ENCODE assay signal across 8 cellular contexts in the genomic region with DNA sequence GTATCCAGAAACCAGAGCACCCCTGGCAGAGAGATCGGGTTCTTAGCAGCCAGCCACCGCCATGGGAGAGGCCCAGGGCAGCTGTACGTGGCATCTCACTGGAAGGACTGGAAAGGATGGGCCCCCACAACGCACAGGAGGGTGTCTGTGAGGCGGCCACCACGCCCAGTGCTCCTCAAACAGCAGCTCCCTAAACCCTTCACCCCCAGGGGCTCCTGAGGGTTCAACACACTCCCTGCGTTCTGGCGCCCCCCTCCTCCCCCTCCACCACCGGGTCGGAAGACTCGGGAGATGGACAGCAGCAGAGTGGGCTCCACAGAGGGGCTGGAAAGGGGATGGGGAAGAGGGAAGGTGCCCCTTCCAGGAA. TPM values are rescaled to one million over a fixed set of nuclear protein-coding genes. Genes with fewer than 3 reads are reported as not detected.
DNase-seq lines count a peak whose midpoint lies in the region; ATAC-seq and TF ChIP-seq lines count a peak whose summit lies in the region.

No MANE protein-coding gene starts in this region.

- H3K4me3 ChIP-seq in fibroblast of the aortic adventitia (ENCODE audit: low read depth, low read length), result peak overlapping the region; percentile 76

- TF ChIP-seq CTCF in fibroblast of the aortic adventitia (IDR thresholded peaks at IDR 0.05; ENCODE audit: insufficient read depth, low read length), result no peak

- peaks cover 31% of the 10 kb centered on the region for H3K4me1 Mint-ChIP-seq in stimulated activated memory B cell treated with anti-CD40 and anti-IgM and Interleukin-4, amounts not matched to agents 10 μg/mL and 1 μg/mL and 100 μg/mL, for 72 hours

- peak overlapping the region; percentile 59 for H3K4me3 Mint-ChIP-seq in stimulated activated memory B cell treated with anti-CD40 and anti-IgM and Interleukin-4, amounts not matched to agents 10 μg/mL and 1 μg/mL and 100 μg/mL, for 72 hours

- peaks cover 55% of the 10 kb centered on the region for H3K27me3 Mint-ChIP-seq in stimulated activated memory B cell treated with anti-CD40 and anti-IgM and Interleukin-4, amounts not matched to agents 10 μg/mL and 1 μg/mL and 100 μg/mL, for 72 hours

- no peaks in the 10 kb centered on the region for H3K9me3 Mint-ChIP-seq in stimulated activated memory B cell treated with anti-CD40 and anti-IgM and Interleukin-4, amounts not matched to agents 10 μg/mL and 1 μg/mL and 100 μg/mL, for 72 hours

- ATAC-seq in SK-N-SH treated with all-trans-retinoic acid at 6 μM for 48 hours (peak; percentile 30), HG02678 (IDR thresholded peaks at IDR 0.05; ENCODE audit: unreplicated experiment) (no peak)
- ATAC-seq in stimulated activated memory B cell treated with anti-CD40 and anti-IgM and Interleukin-4, amounts not matched to agents 10 μg/mL and 1 μg/mL and 100 μg/mL, for 72 hours, result no peak

- peak; percentile 41 for DNase-seq in DMS53 (lab: John Stamatoyannopoulos, UW)
- no peak for DNase-seq in DMS53 treated with DMSO at 0.1 percent for 48 hours (lab: John Stamatoyannopoulos, UW; ENCODE audit: unreplicated experiment)
- DNase-seq in fibroblast of the aortic adventitia (ENCODE audit: low read depth), result no peak
- no peak for DNase-seq in AG20443 (ENCODE audit: low spot score)
- DNase-seq in NCI-H226, result no peak

- H3K36me3 Mint-ChIP-seq in stimulated activated memory B cell treated with anti-CD40 and anti-IgM and Interleukin-4, amounts not matched to agents 10 μg/mL and 1 μg/mL and 100 μg/mL, for 72 hours, result no peaks in the 10 kb centered on the region

- no peak overlapping the region for H3K27ac Mint-ChIP-seq in stimulated activated memory B cell treated with anti-CD40 and anti-IgM and Interleukin-4, amounts not matched to agents 10 μg/mL and 1 μg/mL and 100 μg/mL, for 72 hours

TF ChIP-seq in SK-N-SH treated with all-trans-retinoic acid at 6 μM for 48 hours, 23 proteins besides CTCF, POLR2A, EP300 and RAD21:
- no peak for TF ChIP-seq ESRRG (CRISPR knock-in tag; IDR thresholded peaks at IDR 0.05)
- no peak for TF ChIP-seq ZFP3 (CRISPR knock-in tag; IDR thresholded peaks at IDR 0.05)
- TF ChIP-seq, protein P1, sequence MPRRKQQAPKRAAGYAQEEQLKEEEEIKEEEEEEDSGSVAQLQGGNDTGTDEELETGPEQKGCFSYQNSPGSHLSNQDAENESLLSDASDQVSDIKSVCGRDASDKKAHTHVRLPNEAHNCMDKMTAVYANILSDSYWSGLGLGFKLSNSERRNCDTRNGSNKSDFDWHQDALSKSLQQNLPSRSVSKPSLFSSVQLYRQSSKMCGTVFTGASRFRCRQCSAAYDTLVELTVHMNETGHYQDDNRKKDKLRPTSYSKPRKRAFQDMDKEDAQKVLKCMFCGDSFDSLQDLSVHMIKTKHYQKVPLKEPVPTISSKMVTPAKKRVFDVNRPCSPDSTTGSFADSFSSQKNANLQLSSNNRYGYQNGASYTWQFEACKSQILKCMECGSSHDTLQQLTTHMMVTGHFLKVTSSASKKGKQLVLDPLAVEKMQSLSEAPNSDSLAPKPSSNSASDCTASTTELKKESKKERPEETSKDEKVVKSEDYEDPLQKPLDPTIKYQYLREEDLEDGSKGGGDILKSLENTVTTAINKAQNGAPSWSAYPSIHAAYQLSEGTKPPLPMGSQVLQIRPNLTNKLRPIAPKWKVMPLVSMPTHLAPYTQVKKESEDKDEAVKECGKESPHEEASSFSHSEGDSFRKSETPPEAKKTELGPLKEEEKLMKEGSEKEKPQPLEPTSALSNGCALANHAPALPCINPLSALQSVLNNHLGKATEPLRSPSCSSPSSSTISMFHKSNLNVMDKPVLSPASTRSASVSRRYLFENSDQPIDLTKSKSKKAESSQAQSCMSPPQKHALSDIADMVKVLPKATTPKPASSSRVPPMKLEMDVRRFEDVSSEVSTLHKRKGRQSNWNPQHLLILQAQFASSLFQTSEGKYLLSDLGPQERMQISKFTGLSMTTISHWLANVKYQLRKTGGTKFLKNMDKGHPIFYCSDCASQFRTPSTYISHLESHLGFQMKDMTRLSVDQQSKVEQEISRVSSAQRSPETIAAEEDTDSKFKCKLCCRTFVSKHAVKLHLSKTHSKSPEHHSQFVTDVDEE (CRISPR knock-in tag; IDR thresholded peaks at IDR 0.05), result no peak
- TF ChIP-seq, protein P2, sequence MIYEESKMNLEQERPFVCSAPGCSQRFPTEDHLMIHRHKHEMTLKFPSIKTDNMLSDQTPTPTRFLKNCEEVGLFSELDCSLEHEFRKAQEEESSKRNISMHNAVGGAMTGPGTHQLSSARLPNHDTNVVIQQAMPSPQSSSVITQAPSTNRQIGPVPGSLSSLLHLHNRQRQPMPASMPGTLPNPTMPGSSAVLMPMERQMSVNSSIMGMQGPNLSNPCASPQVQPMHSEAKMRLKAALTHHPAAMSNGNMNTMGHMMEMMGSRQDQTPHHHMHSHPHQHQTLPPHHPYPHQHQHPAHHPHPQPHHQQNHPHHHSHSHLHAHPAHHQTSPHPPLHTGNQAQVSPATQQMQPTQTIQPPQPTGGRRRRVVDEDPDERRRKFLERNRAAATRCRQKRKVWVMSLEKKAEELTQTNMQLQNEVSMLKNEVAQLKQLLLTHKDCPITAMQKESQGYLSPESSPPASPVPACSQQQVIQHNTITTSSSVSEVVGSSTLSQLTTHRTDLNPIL (CRISPR knock-in tag; IDR thresholded peaks at IDR 0.05; ENCODE audit: low read depth), result no peak
- no peak for TF ChIP-seq ZFP30 (CRISPR knock-in tag; IDR thresholded peaks at IDR 0.05)
- no peak for TF ChIP-seq RARB (CRISPR knock-in tag; IDR thresholded peaks at IDR 0.05)
- no peak for TF ChIP-seq ARNTL (CRISPR knock-in tag; IDR thresholded peaks at IDR 0.05; ENCODE audit: borderline replicate concordance, low read depth)
- TF ChIP-seq TCF4 (CRISPR knock-in tag; IDR thresholded peaks at IDR 0.05; ENCODE audit: borderline replicate concordance), result no peak
- TF ChIP-seq SNAI2 (CRISPR knock-in tag; IDR thresholded peaks at IDR 0.05), result no peak
- no peak for TF ChIP-seq ZC3H10 (CRISPR knock-in tag; IDR thresholded peaks at IDR 0.05)
- TF ChIP-seq GLIS3 (CRISPR knock-in tag; IDR thresholded peaks at IDR 0.05), result no peak
- TF ChIP-seq OSR1 (CRISPR knock-in tag; IDR thresholded peaks at IDR 0.05), result no peak
- TF ChIP-seq ISL1 (CRISPR knock-in tag; IDR thresholded peaks at IDR 0.05), result no peak
- TF ChIP-seq ZNF565 (CRISPR knock-in tag; conservative IDR thresholded peaks at IDR 0.05; ENCODE audit: low read depth), result no peak
- TF ChIP-seq, protein P3, sequence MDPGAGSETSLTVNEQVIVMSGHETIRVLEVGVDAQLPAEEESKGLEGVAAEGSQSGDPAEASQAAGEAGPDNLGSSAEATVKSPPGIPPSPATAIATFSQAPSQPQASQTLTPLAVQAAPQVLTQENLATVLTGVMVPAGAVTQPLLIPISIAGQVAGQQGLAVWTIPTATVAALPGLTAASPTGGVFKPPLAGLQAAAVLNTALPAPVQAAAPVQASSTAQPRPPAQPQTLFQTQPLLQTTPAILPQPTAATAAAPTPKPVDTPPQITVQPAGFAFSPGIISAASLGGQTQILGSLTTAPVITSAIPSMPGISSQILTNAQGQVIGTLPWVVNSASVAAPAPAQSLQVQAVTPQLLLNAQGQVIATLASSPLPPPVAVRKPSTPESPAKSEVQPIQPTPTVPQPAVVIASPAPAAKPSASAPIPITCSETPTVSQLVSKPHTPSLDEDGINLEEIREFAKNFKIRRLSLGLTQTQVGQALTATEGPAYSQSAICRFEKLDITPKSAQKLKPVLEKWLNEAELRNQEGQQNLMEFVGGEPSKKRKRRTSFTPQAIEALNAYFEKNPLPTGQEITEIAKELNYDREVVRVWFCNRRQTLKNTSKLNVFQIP (CRISPR knock-in tag; IDR thresholded peaks at IDR 0.05; ENCODE audit: borderline replicate concordance, low read depth), result no peak
- TF ChIP-seq TOX (CRISPR knock-in tag; IDR thresholded peaks at IDR 0.05; ENCODE audit: borderline replicate concordance), result no peak
- TF ChIP-seq, protein P4, sequence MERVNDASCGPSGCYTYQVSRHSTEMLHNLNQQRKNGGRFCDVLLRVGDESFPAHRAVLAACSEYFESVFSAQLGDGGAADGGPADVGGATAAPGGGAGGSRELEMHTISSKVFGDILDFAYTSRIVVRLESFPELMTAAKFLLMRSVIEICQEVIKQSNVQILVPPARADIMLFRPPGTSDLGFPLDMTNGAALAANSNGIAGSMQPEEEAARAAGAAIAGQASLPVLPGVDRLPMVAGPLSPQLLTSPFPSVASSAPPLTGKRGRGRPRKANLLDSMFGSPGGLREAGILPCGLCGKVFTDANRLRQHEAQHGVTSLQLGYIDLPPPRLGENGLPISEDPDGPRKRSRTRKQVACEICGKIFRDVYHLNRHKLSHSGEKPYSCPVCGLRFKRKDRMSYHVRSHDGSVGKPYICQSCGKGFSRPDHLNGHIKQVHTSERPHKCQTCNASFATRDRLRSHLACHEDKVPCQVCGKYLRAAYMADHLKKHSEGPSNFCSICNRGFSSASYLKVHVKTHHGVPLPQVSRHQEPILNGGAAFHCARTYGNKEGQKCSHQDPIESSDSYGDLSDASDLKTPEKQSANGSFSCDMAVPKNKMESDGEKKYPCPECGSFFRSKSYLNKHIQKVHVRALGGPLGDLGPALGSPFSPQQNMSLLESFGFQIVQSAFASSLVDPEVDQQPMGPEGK (CRISPR knock-in tag; IDR thresholded peaks at IDR 0.05; ENCODE audit: borderline replicate concordance), result no peak
- TF ChIP-seq, protein P5, sequence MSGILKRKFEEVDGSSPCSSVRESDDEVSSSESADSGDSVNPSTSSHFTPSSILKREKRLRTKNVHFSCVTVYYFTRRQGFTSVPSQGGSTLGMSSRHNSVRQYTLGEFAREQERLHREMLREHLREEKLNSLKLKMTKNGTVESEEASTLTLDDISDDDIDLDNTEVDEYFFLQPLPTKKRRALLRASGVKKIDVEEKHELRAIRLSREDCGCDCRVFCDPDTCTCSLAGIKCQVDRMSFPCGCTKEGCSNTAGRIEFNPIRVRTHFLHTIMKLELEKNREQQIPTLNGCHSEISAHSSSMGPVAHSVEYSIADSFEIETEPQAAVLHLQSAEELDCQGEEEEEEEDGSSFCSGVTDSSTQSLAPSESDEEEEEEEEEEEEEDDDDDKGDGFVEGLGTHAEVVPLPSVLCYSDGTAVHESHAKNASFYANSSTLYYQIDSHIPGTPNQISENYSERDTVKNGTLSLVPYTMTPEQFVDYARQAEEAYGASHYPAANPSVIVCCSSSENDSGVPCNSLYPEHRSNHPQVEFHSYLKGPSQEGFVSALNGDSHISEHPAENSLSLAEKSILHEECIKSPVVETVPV (CRISPR knock-in tag; IDR thresholded peaks at IDR 0.05), result no peak

RNA-seq across cellular contexts. Expression of a gene that starts 1.1 kb away (rescaled TPM):
- 28.0 and 35.5 TPM in 2 replicates for total RNA-seq in fibroblast of the aortic adventitia (ENCODE audit: low replicate concordance)

RNA-seq across cellular contexts. Expression of a gene that starts 9.4 kb away (rescaled TPM):
- 15.4 and 26.7 TPM in 2 replicates for total RNA-seq in fibroblast of the aortic adventitia (ENCODE audit: low replicate concordance)

RNA-seq across cellular contexts. Expression of a gene that starts 9.8 kb away (rescaled TPM):
- total RNA-seq in fibroblast of the aortic adventitia (ENCODE audit: low replicate concordance), result 3.0 and 5.8 TPM in 2 replicates

RNA-seq across cellular contexts. Expression of a gene that starts 15.6 kb away (rescaled TPM):
- 23.6 and 39.7 TPM in 2 replicates for total RNA-seq in fibroblast of the aortic adventitia (ENCODE audit: low replicate concordance)

RNA-seq across cellular contexts. Expression of a gene that starts 47.0 kb away (rescaled TPM):
- total RNA-seq in fibroblast of the aortic adventitia (ENCODE audit: low replicate concordance), result 130 and 218 TPM in 2 replicates
